16 cellular contexts compared by ENCODE assay signal in genomic region chr15:101697488-101697887, GRCh38. TPM values are rescaled to one million over a fixed set of nuclear protein-coding genes. Genes with fewer than 3 reads are reported as not detected.
DNase-seq lines count a peak whose midpoint lies in the region; ATAC-seq and TF ChIP-seq lines count a peak whose summit lies in the region.
"Had no signal": no experiment of that assay in that cellular context is flagged by ENCODE, and none has a peak within 500 bp of the region (broad histone marks: within the 10 kb centered on the region; RNA-seq: fewer than 3 reads in every experiment).

No MANE protein-coding gene starts in this region.

- 58% methylated on average over 7 of the region's 7 CpGs for WGBS in thymus

- H3K36me3 ChIP-seq in KOPT-K1 (ENCODE audit: insufficient read depth, low read length) (peaks cover 38% of the 10 kb centered on the region), thymus (ENCODE audit: control insufficient read depth, insufficient read depth) (peaks cover 12% of the 10 kb centered on the region), brain microvascular endothelial cell (replicated peaks) (peaks cover 36% of the 10 kb centered on the region)

- peaks cover 49% of the 10 kb centered on the region for H3K4me1 Mint-ChIP-seq in activated naive CD4-positive, alpha-beta T cell treated with anti-CD3 and anti-CD28 coated beads, Interleukin-2, amount 10 ng/mL, durations not matched to agents 7 days and 5 days
- peaks cover 13% of the 10 kb centered on the region for H3K4me1 Mint-ChIP-seq in activated T-helper 17 cell treated with anti-CD3 and anti-CD28 coated beads, Interleukin-2, amount 50 U/mL, for 72 hours

- no peaks in the 10 kb centered on the region for H3K9me3 Mint-ChIP-seq in activated naive CD4-positive, alpha-beta T cell treated with anti-CD3 and anti-CD28 coated beads, Interleukin-2, amount 10 ng/mL, durations not matched to agents 7 days and 5 days
- H3K9me3 Mint-ChIP-seq in activated T-helper 17 cell treated with anti-CD3 and anti-CD28 coated beads, Interleukin-2, amount 50 U/mL, for 72 hours = no peaks in the 10 kb centered on the region

- H3K27ac ChIP-seq in KOPT-K1 (ENCODE audit: low read depth, low read length, poor library complexity, severe bottlenecking) = peak overlapping the region; percentile 42
- H3K27ac ChIP-seq in thymus (ENCODE audit: low read depth) = peak overlapping the region; percentile 32
- H3K27ac ChIP-seq in brain microvascular endothelial cell = no peak overlapping the region

- ATAC-seq in activated T-helper 17 cell treated with anti-CD3 and anti-CD28 coated beads, Interleukin-2, amount 50 U/mL, for 72 hours (replicated peaks) = no peak
- ATAC-seq: Panc1 had no signal

- H3K27ac Mint-ChIP-seq in activated naive CD4-positive, alpha-beta T cell treated with anti-CD3 and anti-CD28 coated beads, Interleukin-2, amount 10 ng/mL, durations not matched to agents 7 days and 5 days = peak overlapping the region; percentile 93
- peak overlapping the region; percentile 79 for H3K27ac Mint-ChIP-seq in activated T-helper 17 cell treated with anti-CD3 and anti-CD28 coated beads, Interleukin-2, amount 50 U/mL, for 72 hours
- H3K27ac Mint-ChIP-seq: B cell, IgD-negative memory B cell had no signal

- H3K4me3 ChIP-seq in thymus (ENCODE audit: low read length) = no peak overlapping the region
- H3K4me3 ChIP-seq in brain microvascular endothelial cell (ENCODE audit: low read depth, low read length) = no peak overlapping the region

- no peaks in the 10 kb centered on the region for H3K27me3 Mint-ChIP-seq in activated naive CD4-positive, alpha-beta T cell treated with anti-CD3 and anti-CD28 coated beads, Interleukin-2, amount 10 ng/mL, durations not matched to agents 7 days and 5 days
- H3K27me3 Mint-ChIP-seq in activated T-helper 17 cell treated with anti-CD3 and anti-CD28 coated beads, Interleukin-2, amount 50 U/mL, for 72 hours = no peaks in the 10 kb centered on the region
- H3K27me3 Mint-ChIP-seq: B cell, IgD-negative memory B cell had no signal

- CTCF ChIA-PET in activated naive CD4-positive, alpha-beta T cell treated with anti-CD3 and anti-CD28 coated beads, Interleukin-2, amount 10 ng/mL, durations not matched to agents 7 days and 5 days (lab: Charles Lee) = no interaction called here

- H3K27me3 ChIP-seq in thymus (ENCODE audit: control insufficient read depth, insufficient read depth) (no peaks in the 10 kb centered on the region), brain microvascular endothelial cell (replicated peaks) (no peaks in the 10 kb centered on the region)

- no peak for TF ChIP-seq CTCF in brain microvascular endothelial cell (IDR thresholded peaks at IDR 0.05; ENCODE audit: low read depth, low read length, missing control alignments)

- peaks cover 8% of the 10 kb centered on the region for H3K4me1 ChIP-seq in thymus (ENCODE audit: control insufficient read depth, insufficient read depth, low read length)

- DNase-seq in activated naive CD4-positive, alpha-beta T cell treated with anti-CD3 and anti-CD28 coated beads, Interleukin-2, amount 10 ng/mL, durations not matched to agents 7 days and 5 days = peak; percentile 27
- no peak for DNase-seq in activated naive CD4-positive, alpha-beta T cell treated with Interleukin-2 at 50 U/mL for 16 hours
- no peak for DNase-seq in brain microvascular endothelial cell
- DNase-seq in activated CD8-positive, alpha-beta memory T cell treated with anti-CD3 and anti-CD28 coated beads for 24 hours = no peak
- DNase-seq: GOT3, MV-4-11, NCI-H1417 treated with DMSO at 0.1 percent for 48 hours, NCI-H2029 treated with DMSO at 0.1 percent for 48 hours, NCI-H510A, NCI-H82 had no signal

- in situ Hi-C loops in brain microvascular endothelial cell (cut with HindIII; ENCODE audit: low pct_ligation_motif_present, low sequenced_read_pairs) = no loop called here

- H3K4me3 Mint-ChIP-seq in activated naive CD4-positive, alpha-beta T cell treated with anti-CD3 and anti-CD28 coated beads, Interleukin-2, amount 10 ng/mL, durations not matched to agents 7 days and 5 days = peak overlapping the region; percentile 62
- H3K4me3 Mint-ChIP-seq in activated T-helper 17 cell treated with anti-CD3 and anti-CD28 coated beads, Interleukin-2, amount 50 U/mL, for 72 hours = peak overlapping the region; percentile 44
- H3K4me3 Mint-ChIP-seq: B cell, IgD-negative memory B cell had no signal

- H3K9me3 ChIP-seq in KOPT-K1 (ENCODE audit: insufficient read depth, low read length, poor library complexity, severe bottlenecking) = no peaks in the 10 kb centered on the region
- H3K9me3 ChIP-seq in thymus (ENCODE audit: control insufficient read depth) = no peaks in the 10 kb centered on the region

- peaks cover 66% of the 10 kb centered on the region for H3K36me3 Mint-ChIP-seq in activated naive CD4-positive, alpha-beta T cell treated with anti-CD3 and anti-CD28 coated beads, Interleukin-2, amount 10 ng/mL, durations not matched to agents 7 days and 5 days
- peaks cover 95% of the 10 kb centered on the region for H3K36me3 Mint-ChIP-seq in activated T-helper 17 cell treated with anti-CD3 and anti-CD28 coated beads, Interleukin-2, amount 50 U/mL, for 72 hours (ENCODE audit: low read depth)

RNA-seq across cellular contexts. Expression of gene TARS3, which starts 26.8 kb away (rescaled TPM):
- 10 to 100 TPM; 20.6 to 33.0 TPM for total RNA-seq in activated T-helper 17 cell treated with anti-CD3 and anti-CD28 coated beads, Interleukin-2, amount 50 U/mL, for 72 hours
- 14.6 TPM for polyA plus RNA-seq in thymus

RNA-seq across cellular contexts. Expression of gene TM2D3, which starts 45.3 kb away (rescaled TPM):
- 10 to 100 TPM; 42.6 to 45.6 TPM for total RNA-seq in activated T-helper 17 cell treated with anti-CD3 and anti-CD28 coated beads, Interleukin-2, amount 50 U/mL, for 72 hours
- 74.4 TPM for polyA plus RNA-seq in thymus
